In the genomic region with DNA sequence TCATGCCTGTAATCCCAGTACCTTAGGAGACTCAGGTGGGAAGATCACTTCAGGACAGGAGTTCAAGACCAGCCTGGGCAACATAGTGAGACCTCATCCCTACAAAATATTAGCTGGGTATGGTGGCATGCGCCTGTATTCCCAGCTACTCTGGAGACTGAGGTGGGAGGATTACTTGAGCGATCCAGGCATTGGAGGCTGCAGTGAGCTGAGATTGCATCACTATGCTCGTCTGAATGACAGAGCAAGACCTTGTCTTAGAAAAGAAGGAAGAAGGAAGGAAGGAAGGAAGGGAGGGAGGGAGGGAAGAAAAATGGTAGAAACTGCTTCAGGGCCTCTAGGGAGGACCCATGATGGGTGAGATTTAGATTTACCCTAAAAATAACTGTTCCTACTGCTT, we compare ENCODE assay signal across 17 cellular contexts.
DNase-seq lines count a peak whose midpoint lies in the region; ATAC-seq, FAIRE-seq and TF ChIP-seq lines count a peak whose summit lies in the region.
"Had no signal": no experiment of that assay in that cellular context is flagged by ENCODE, and none has a peak within 500 bp of the region (broad histone marks: within the 10 kb centered on the region; RNA-seq: fewer than 3 reads in every experiment).

No MANE protein-coding gene starts in this region.

- H3K27me3 Mint-ChIP-seq in H9 (ENCODE audit: low read depth) (no peaks in the 10 kb centered on the region; the same call in 1 of the 2 replicates), neural progenitor cell (ENCODE audit: insufficient read depth, low read depth) (no peaks in the 10 kb centered on the region)
- H3K27me3 Mint-ChIP-seq in CD8-positive, alpha-beta T cell (ENCODE audit: low read depth) = no peaks in the 10 kb centered on the region

- no peak overlapping the region for H3K18ac ChIP-seq in H9 (ENCODE audit: insufficient read length, low read depth, low read length)

- H3K23ac ChIP-seq in H9 (ENCODE audit: insufficient read length, low read depth, low read length) = no peak overlapping the region

- ATAC-seq in K562 = peak; percentile 81
- ATAC-seq in CD8-positive, alpha-beta T cell = no peak
- ATAC-seq: HCT116 had no signal

- H3K27ac ChIP-seq in H9 (ENCODE audit: insufficient read length, low read depth, low read length) = no peak overlapping the region
- no peak overlapping the region for H3K27ac ChIP-seq in K562 (ENCODE audit: extremely low read depth, low read depth, low read length)
- H3K27ac ChIP-seq in neural progenitor cell = no peak overlapping the region
- H3K27ac ChIP-seq in CD8-positive, alpha-beta T cell (ENCODE audit: low read depth, low read length) = no peak overlapping the region
- H3K27ac ChIP-seq: C4-2B had no signal

- TF ChIP-seq POLR2A in K562 (conservative IDR thresholded peaks at IDR 0.05) = no peak

- H2AFZ ChIP-seq in H9 (ENCODE audit: low read length) (no peak overlapping the region), K562 (ENCODE audit: low read depth, low read length) (no peak overlapping the region), neural progenitor cell (replicated peaks) (no peak overlapping the region)

- POLR2A ChIA-PET in K562 (lab: Yijun Ruan, JAX) = interaction anchor here (1.1 to 1.4 kb wide), 2 partner anchors 11 to 16 kb away, joined by 3 read pairs; no protein-coding TSS in a partner anchor
- POLR2A ChIA-PET in CD8-positive, alpha-beta T cell (lab: Charles Lee) = no interaction called here

- BruUV-seq in K562 (replicated peaks; lab: Mats Ljungman, UMichigan) = no TSS peak

- H3K4me3 ChIP-seq in K562 = no peak overlapping the region
- H3K4me3 ChIP-seq in neural progenitor cell = no peak overlapping the region
- H3K4me3 ChIP-seq in CD8-positive, alpha-beta T cell (ENCODE audit: low read depth, low read length) = no peak overlapping the region

- H2BK120ac ChIP-seq in H9 (ENCODE audit: low read depth, low read length, poor library complexity, severe bottlenecking) = no peak overlapping the region

- H2BK12ac ChIP-seq in H9 (ENCODE audit: insufficient read length, low read depth, low read length) = no peak overlapping the region

- H4K8ac ChIP-seq in H9 (replicated peaks; ENCODE audit: insufficient read length, low read depth, low read length) = no peak overlapping the region

- no peak overlapping the region for H3K14ac ChIP-seq in H9 (ENCODE audit: insufficient read depth, low read length)

- H3K36me3 ChIP-seq in K562 (ENCODE audit: control insufficient read depth, insufficient read depth, low read length) (no peaks in the 10 kb centered on the region), neural progenitor cell (no peaks in the 10 kb centered on the region)
- no peaks in the 10 kb centered on the region for H3K36me3 ChIP-seq in CD8-positive, alpha-beta T cell (ENCODE audit: insufficient read depth, low read length)

- H3K36me3 Mint-ChIP-seq in H9 (ENCODE audit: insufficient read depth in 1 of 3, low read depth in 3 of 3) (peaks cover 3 to 36% (median 34%) of the 10 kb centered on the region in 3 experiments; a peak in 5 of 7 replicates), neural progenitor cell (peaks cover 7% of the 10 kb centered on the region)
- H3K36me3 Mint-ChIP-seq in CD8-positive, alpha-beta T cell = no peaks in the 10 kb centered on the region

- DNase-seq in H9 (no peak), MV-4-11 (lab: John Stamatoyannopoulos, UW) (peak; percentile 74), K562 (ENCODE audit: extremely low read depth in 1 of 4, low spot score in 3 of 4) (peak in 1 of 4 experiments; percentile 20), neural progenitor cell (ENCODE audit: low spot score) (no peak), NCI-H1417 (lab: John Stamatoyannopoulos, UW) (no peak), NCI-H1048 (lab: John Stamatoyannopoulos, UW) (no peak)
- no peak for DNase-seq in CD8-positive, alpha-beta T cell
- DNase-seq: Caco-2, NCI-H1930, NCI-H2171, NCI-H446 treated with DMSO at 0.1 percent for 48 hours, NCI-H748 treated with DMSO at 0.1 percent for 48 hours, RPMI8226, T-helper 1 cell had no signal

- H3K27me3 ChIP-seq in H9 (ENCODE audit: insufficient read depth, low read length) (no peaks in the 10 kb centered on the region), K562 (ENCODE audit: control insufficient read depth in 2 of 2, insufficient read depth in 2 of 2, low read length in 2 of 2) (no peaks in the 10 kb centered on the region), neural progenitor cell (no peaks in the 10 kb centered on the region)
- H3K27me3 ChIP-seq in CD8-positive, alpha-beta T cell (ENCODE audit: insufficient read depth, low read length) = no peaks in the 10 kb centered on the region

- in situ Hi-C loops in K562 (cut with MboI) = no loop called here

- H3K79me2 ChIP-seq in H9 (ENCODE audit: insufficient read depth, low read length) = no peaks in the 10 kb centered on the region
- no peaks in the 10 kb centered on the region for H3K79me2 ChIP-seq in K562 (ENCODE audit: control insufficient read depth, insufficient read depth, low read length)
- peaks cover 97% of the 10 kb centered on the region for H3K79me2 ChIP-seq in neural progenitor cell (ENCODE audit: low read depth)

- H3K9me3 ChIP-seq in H9 (ENCODE audit: control insufficient read depth, low read depth, low read length) = no peaks in the 10 kb centered on the region
- H3K9me3 ChIP-seq in K562 (replicated peaks; ENCODE audit: control insufficient read depth, insufficient read depth, low read depth, low read length) = no peaks in the 10 kb centered on the region
- no peaks in the 10 kb centered on the region for H3K9me3 ChIP-seq in neural progenitor cell (ENCODE audit: low read depth)
- no peaks in the 10 kb centered on the region for H3K9me3 ChIP-seq in CD8-positive, alpha-beta T cell (ENCODE audit: low read length)
- H3K9me3 ChIP-seq: Caco-2 had no signal

- peaks cover 20% of the 10 kb centered on the region for H3F3A ChIP-seq in neural progenitor cell (ENCODE audit: low read depth)

- H2BK15ac ChIP-seq in H9 (ENCODE audit: low read depth, low read length) = no peak overlapping the region

- H3K4me2 ChIP-seq in H9 (ENCODE audit: insufficient read depth, insufficient read length, low read length) (no peak overlapping the region), K562 (ENCODE audit: insufficient read depth, low read length) (no peak overlapping the region), neural progenitor cell (no peak overlapping the region)

- no peak overlapping the region for H3K9ac ChIP-seq in H9 (ENCODE audit: extremely low read depth, insufficient read length, low read length)
- no peak overlapping the region for H3K9ac ChIP-seq in K562 (ENCODE audit: insufficient read depth in 1 of 2, low read depth in 2 of 2, low read length in 2 of 2)
- no peak overlapping the region for H3K9ac ChIP-seq in neural progenitor cell

- H2BK5ac ChIP-seq in H9 (ENCODE audit: insufficient read length, low read length) = no peak overlapping the region

- TF ChIP-seq CTCF in H9 (conservative IDR thresholded peaks at IDR 0.05) (no peak), K562 (IDR thresholded peaks at IDR 0.05 in 2 of 3, conservative IDR thresholded peaks at IDR 0.05 in 1 of 3; ENCODE audit: insufficient read depth in 2 of 3, low read depth in 1 of 3, low read length in 3 of 3) (no peak), neural progenitor cell (IDR thresholded peaks at IDR 0.05) (no peak)
- no peak for TF ChIP-seq CTCF in CD8-positive, alpha-beta T cell (IDR thresholded peaks at IDR 0.05)

- no peak overlapping the region for H4K5ac ChIP-seq in H9 (ENCODE audit: insufficient read length, low read depth, low read length)

- H3T11ph ChIP-seq in H9 (ENCODE audit: low read length) = no peak overlapping the region

- no peaks in the 10 kb centered on the region for H4K20me1 ChIP-seq in H9 (ENCODE audit: control insufficient read depth, insufficient read depth, insufficient read length)
- H4K20me1 ChIP-seq in K562 (replicated peaks; ENCODE audit: control insufficient read depth, insufficient read depth, low read length) = no peaks in the 10 kb centered on the region
- peaks cover 56% of the 10 kb centered on the region for H4K20me1 ChIP-seq in neural progenitor cell (ENCODE audit: low read depth)

- no peak overlapping the region; a peak in 1 of 5 replicates for H3K4me3 Mint-ChIP-seq in H9
- no peak overlapping the region for H3K4me3 Mint-ChIP-seq in neural progenitor cell
- H3K4me3 Mint-ChIP-seq in CD8-positive, alpha-beta T cell = no peak overlapping the region

- H3K9me3 Mint-ChIP-seq in H9 = no peaks in the 10 kb centered on the region; a peak in 1 of 5 replicates
- H3K9me3 Mint-ChIP-seq in neural progenitor cell = no peaks in the 10 kb centered on the region
- H3K9me3 Mint-ChIP-seq in CD8-positive, alpha-beta T cell = no peaks in the 10 kb centered on the region

- H3K27ac Mint-ChIP-seq in H9 (peak overlapping the region; percentile 54 to 77 (median 76); a peak in 5 of 7 replicates), neural progenitor cell (peak overlapping the region; percentile 62)
- no peak overlapping the region for H3K27ac Mint-ChIP-seq in CD8-positive, alpha-beta T cell

- H4K91ac ChIP-seq in H9 (ENCODE audit: insufficient read length, low read depth, low read length) = no peak overlapping the region

- TF ChIP-seq EP300 in K562 (IDR thresholded peaks at IDR 0.05; ENCODE audit: low read length) = no peak

- H2BK20ac ChIP-seq in H9 (ENCODE audit: low read depth, low read length, poor library complexity, severe bottlenecking) = no peak overlapping the region

- peak; percentile 71 for FAIRE-seq in K562 (lab: Jason Lieb, UNC)
- FAIRE-seq: HTR-8/SVneo had no signal

- peaks cover 2% of the 10 kb centered on the region for H3K23me2 ChIP-seq in H9 (ENCODE audit: insufficient read length, low read depth, low read length, poor library complexity, severe bottlenecking)

- H3K4me1 ChIP-seq in H9 (ENCODE audit: insufficient read depth, low read length) = no peaks in the 10 kb centered on the region
- peaks cover 4 to 10% of the 10 kb centered on the region in 2 experiments; a peak in 3 of 5 replicates for H3K4me1 ChIP-seq in K562 (replicated peaks in 1 of 2; ENCODE audit: control insufficient read depth in 2 of 2, insufficient read depth in 2 of 2, low read length in 2 of 2)
- H3K4me1 ChIP-seq in neural progenitor cell = peaks cover 8% of the 10 kb centered on the region
- H3K4me1 ChIP-seq in CD8-positive, alpha-beta T cell (ENCODE audit: insufficient read depth, low read length) = no peaks in the 10 kb centered on the region
- H3K4me1 ChIP-seq: Caco-2 had no signal

- H3K4ac ChIP-seq in H9 (ENCODE audit: low read depth, low read length) = no peak overlapping the region

- WGBS in H9 (ENCODE audit: extremely low coverage, insufficient read length, low lambda C conversion rate) = no CpG with 5 or more reads among the region's 3 CpGs
- WGBS in K562 (ENCODE audit: insufficient coverage, low coverage, missing lambda C conversion rate) = 18% methylated on average over 3 of the region's 3 CpGs

- H3K4me1 Mint-ChIP-seq in H9 (peaks cover 22 to 34% of the 10 kb centered on the region in 2 experiments), neural progenitor cell (peaks cover 21% of the 10 kb centered on the region)
- H3K4me1 Mint-ChIP-seq in CD8-positive, alpha-beta T cell (ENCODE audit: low read depth) = no peaks in the 10 kb centered on the region

- no peak overlapping the region for H3K56ac ChIP-seq in H9 (ENCODE audit: insufficient read length, low read depth, low read length)

- no peaks in the 10 kb centered on the region for H3K9me1 ChIP-seq in K562 (ENCODE audit: control insufficient read depth, insufficient read depth, low read length)

- no peaks in the 10 kb centered on the region for H3K79me1 ChIP-seq in H9 (ENCODE audit: insufficient read depth, low read depth, low read length, poor library complexity, severe bottlenecking)

- intact Hi-C loops in K562 (cut with micrococcal nuclease) = no loop called here
- intact Hi-C loops in CD8-positive, alpha-beta T cell (cut with DNase I, micrococcal nuclease) = no loop called here

- CTCF ChIA-PET in K562 (lab: Yijun Ruan, JAX; ENCODE audit: low intra/inter-chr PET ratio) = no interaction called here
- CTCF ChIA-PET in CD8-positive, alpha-beta T cell (lab: Charles Lee) = no interaction called here

- TF ChIP-seq RAD21 in K562 (CRISPR knock-in tag; conservative IDR thresholded peaks at IDR 0.05 in 1 of 2, IDR thresholded peaks at IDR 0.05 in 1 of 2) = no peak

- no peak overlapping the region for H2AK5ac ChIP-seq in H9 (ENCODE audit: insufficient read length, low read length)
